8 cellular contexts compared by ENCODE assay signal in the genomic region with DNA sequence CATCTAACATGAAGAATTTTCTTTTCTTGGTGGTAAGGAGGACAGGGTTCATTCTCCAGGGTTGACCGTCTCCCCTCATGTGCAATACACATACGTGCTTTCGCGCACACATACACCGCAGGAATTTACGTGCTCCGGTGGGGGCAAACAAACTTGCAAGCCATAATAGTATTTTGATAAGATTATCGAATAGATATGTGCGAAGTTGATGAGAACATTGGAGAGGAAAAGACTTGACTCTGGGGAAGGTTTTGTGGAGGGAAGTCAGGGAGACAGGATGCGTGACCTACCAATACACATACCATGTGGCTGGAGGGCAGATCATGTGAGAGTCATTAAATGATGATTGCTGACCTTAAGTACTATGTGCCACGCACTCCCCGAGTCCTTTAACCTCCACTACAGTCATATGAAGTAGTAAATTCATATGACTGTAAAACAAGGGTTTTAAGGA. TPM values are rescaled to one million over a fixed set of nuclear protein-coding genes. Genes with fewer than 3 reads are reported as not detected.
DNase-seq lines count a peak whose midpoint lies in the region; ATAC-seq and TF ChIP-seq lines count a peak whose summit lies in the region.

No MANE protein-coding gene starts in this region.

- H3K27ac ChIP-seq in CD4-positive, CD25-positive, alpha-beta regulatory T cell (ENCODE audit: insufficient read depth, low read length, poor library complexity, severe bottlenecking): peak overlapping the region; percentile 68

- peak in 1 of 3 donors; percentile 23 for DNase-seq in CD4-positive, CD25-positive, alpha-beta regulatory T cell
- DNase-seq in HEK293T (ENCODE audit: extremely low spot score): peak; percentile 37
- no peak for DNase-seq in T-helper 17 cell
- DNase-seq in fibroblast of mammary gland (ENCODE audit: low read depth): peak; percentile 73
- DNase-seq in retinal pigment epithelial cell (ENCODE audit: low read depth): peak; percentile 39
- no peak for DNase-seq in SHP77 (lab: John Stamatoyannopoulos, UW)
- no peak for DNase-seq in stimulated activated CD4-positive, alpha-beta T cell treated with anti-CD3 and anti-CD28 coated beads, Interleukin-4, amount 100 ng/mL, for 24 hours
- no peak for DNase-seq in cortex of kidney (lab: John Stamatoyannopoulos, UW)

- H3K9me3 Mint-ChIP-seq in CD4-positive, CD25-positive, alpha-beta regulatory T cell: no peaks in the 10 kb centered on the region

- TF ChIP-seq CTCF in fibroblast of mammary gland (conservative IDR thresholded peaks at IDR 0.05; ENCODE audit: control insufficient read depth, insufficient read depth, low read depth, low read length): no peak
- TF ChIP-seq CTCF in retinal pigment epithelial cell (conservative IDR thresholded peaks at IDR 0.05; ENCODE audit: low read depth, low read length): no peak

- H3K36me3 Mint-ChIP-seq in CD4-positive, CD25-positive, alpha-beta regulatory T cell: no peaks in the 10 kb centered on the region
- H3K36me3 Mint-ChIP-seq in T-helper 17 cell (ENCODE audit: low read depth): no peaks in the 10 kb centered on the region

- H3K4me3 Mint-ChIP-seq in CD4-positive, CD25-positive, alpha-beta regulatory T cell: peak overlapping the region; percentile 95 to 100 (median 100)
- peak overlapping the region; percentile 99 for H3K4me3 Mint-ChIP-seq in T-helper 17 cell

- no peaks in the 10 kb centered on the region for H3K27me3 Mint-ChIP-seq in CD4-positive, CD25-positive, alpha-beta regulatory T cell
- H3K27me3 Mint-ChIP-seq in T-helper 17 cell: no peaks in the 10 kb centered on the region

- no peaks in the 10 kb centered on the region for H3K36me3 ChIP-seq in CD4-positive, CD25-positive, alpha-beta regulatory T cell (ENCODE audit: control insufficient read depth, insufficient read depth, low read length)

- CTCF ChIA-PET in HEK293T (lab: Yijun Ruan, JAX): no interaction called here

- no peak for ATAC-seq in CD4-positive, CD25-positive, alpha-beta regulatory T cell (ENCODE audit: low read depth in 2 of 2)
- no peak for ATAC-seq in T-helper 17 cell

- H3K4me1 Mint-ChIP-seq in CD4-positive, CD25-positive, alpha-beta regulatory T cell: peaks cover 12 to 40% (median 21%) of the 10 kb centered on the region in 4 donors
- H3K4me1 Mint-ChIP-seq in T-helper 17 cell: peaks cover 20% of the 10 kb centered on the region

- peak overlapping the region; percentile 88 for H3K4me3 ChIP-seq in CD4-positive, CD25-positive, alpha-beta regulatory T cell (ENCODE audit: low read depth, low read length)
- H3K4me3 ChIP-seq in fibroblast of mammary gland (ENCODE audit: control insufficient read depth, low read depth, low read length) (peak overlapping the region; percentile 98), retinal pigment epithelial cell (ENCODE audit: low read length) (peak overlapping the region; percentile 98)

- H3K27me3 ChIP-seq in CD4-positive, CD25-positive, alpha-beta regulatory T cell (ENCODE audit: control insufficient read depth, insufficient read depth, low read length): no peaks in the 10 kb centered on the region

- POLR2A ChIA-PET in HEK293T (lab: Yijun Ruan, JAX): no interaction called here

- H3K27ac Mint-ChIP-seq in CD4-positive, CD25-positive, alpha-beta regulatory T cell: peak overlapping the region; percentile 32 to 99 (median 97)
- peak overlapping the region; percentile 95 for H3K27ac Mint-ChIP-seq in T-helper 17 cell

- H3K4me1 ChIP-seq in CD4-positive, CD25-positive, alpha-beta regulatory T cell (ENCODE audit: control insufficient read depth, insufficient read depth, low read length, poor library complexity, severe bottlenecking): peaks cover 29% of the 10 kb centered on the region

- no peaks in the 10 kb centered on the region for H3K9me3 ChIP-seq in CD4-positive, CD25-positive, alpha-beta regulatory T cell (ENCODE audit: control insufficient read depth in 2 of 2, low read length in 2 of 2)
- H3K9me3 ChIP-seq in T-helper 17 cell (ENCODE audit: control insufficient read depth, low read length, poor library complexity, severe bottlenecking): no peaks in the 10 kb centered on the region

TF ChIP-seq in HEK293T, 16 proteins besides CTCF, POLR2A, EP300 and RAD21:
- TF ChIP-seq SUZ12 (IDR thresholded peaks at IDR 0.05) (no peak), ARNT (IDR thresholded peaks at IDR 0.05) (peak; percentile 78), BHLHE40 (IDR thresholded peaks at IDR 0.05; ENCODE audit: borderline replicate concordance) (no peak), TARDBP (IDR thresholded peaks at IDR 0.05) (no peak), LEF1 (IDR thresholded peaks at IDR 0.05; ENCODE audit: borderline replicate concordance) (no peak), NFRKB (IDR thresholded peaks at IDR 0.05) (no peak), L3MBTL2 (conservative IDR thresholded peaks at IDR 0.05) (peak; percentile 71), ELF4 (IDR thresholded peaks at IDR 0.05) (no peak), PKNOX1 (IDR thresholded peaks at IDR 0.05) (no peak; the same call in 1 of the 2 replicates), ZNF384 (IDR thresholded peaks at IDR 0.05) (no peak), CTBP1 (IDR thresholded peaks at IDR 0.05; ENCODE audit: borderline replicate concordance) (peak; percentile 11; the same call in 1 of the 2 replicates), FOXM1 (IDR thresholded peaks at IDR 0.05; ENCODE audit: borderline replicate concordance) (no peak), FOXK2 (IDR thresholded peaks at IDR 0.05) (no peak), FOXA1 (IDR thresholded peaks at IDR 0.05) (no peak), HDGF (IDR thresholded peaks at IDR 0.05; ENCODE audit: borderline replicate concordance) (no peak), SP1 (IDR thresholded peaks at IDR 0.05) (no peak)

RNA-seq across cellular contexts. Expression of gene RAD51B, which starts 0.9 kb away (rescaled TPM):
- total RNA-seq in CD4-positive, CD25-positive, alpha-beta regulatory T cell: 40.2 TPM
- 10 to 100 TPM; 19.1 to 28.3 (median 26.3) TPM for polyA plus RNA-seq in CD4-positive, CD25-positive, alpha-beta regulatory T cell
- total RNA-seq in T-helper 17 cell: 10 to 100 TPM; 17.0 to 20.7 TPM

RNA-seq across cellular contexts. Expression of gene ZFYVE26, which starts 4.1 kb away (rescaled TPM):
- total RNA-seq in CD4-positive, CD25-positive, alpha-beta regulatory T cell: 27.4 TPM
- 1 to 10 TPM; 2.9 to 5.2 (median 3.4) TPM for polyA plus RNA-seq in CD4-positive, CD25-positive, alpha-beta regulatory T cell
- 10 to 100 TPM; 25.0 to 29.9 TPM for total RNA-seq in T-helper 17 cell

Comparison
In these comparisons a context has a peak if more than half of its experiments do, and no peak if none do; other contexts are left out.
1. DNase-seq: peak in HEK293T (single experiment), fibroblast of mammary gland (single experiment) and retinal pigment epithelial cell (single experiment); none in T-helper 17 cell (0 of 3), SHP77 (0 of 2), stimulated activated CD4-positive, alpha-beta T cell treated with anti-CD3 and anti-CD28 coated beads, Interleukin-4, amount 100 ng/mL, for 24 hours (single experiment) and cortex of kidney (single experiment).
2. Peak in every context shown above with its lines, with median percentiles within 50 percentile points of each other: H3K4me3 ChIP-seq.